In the genomic region with DNA sequence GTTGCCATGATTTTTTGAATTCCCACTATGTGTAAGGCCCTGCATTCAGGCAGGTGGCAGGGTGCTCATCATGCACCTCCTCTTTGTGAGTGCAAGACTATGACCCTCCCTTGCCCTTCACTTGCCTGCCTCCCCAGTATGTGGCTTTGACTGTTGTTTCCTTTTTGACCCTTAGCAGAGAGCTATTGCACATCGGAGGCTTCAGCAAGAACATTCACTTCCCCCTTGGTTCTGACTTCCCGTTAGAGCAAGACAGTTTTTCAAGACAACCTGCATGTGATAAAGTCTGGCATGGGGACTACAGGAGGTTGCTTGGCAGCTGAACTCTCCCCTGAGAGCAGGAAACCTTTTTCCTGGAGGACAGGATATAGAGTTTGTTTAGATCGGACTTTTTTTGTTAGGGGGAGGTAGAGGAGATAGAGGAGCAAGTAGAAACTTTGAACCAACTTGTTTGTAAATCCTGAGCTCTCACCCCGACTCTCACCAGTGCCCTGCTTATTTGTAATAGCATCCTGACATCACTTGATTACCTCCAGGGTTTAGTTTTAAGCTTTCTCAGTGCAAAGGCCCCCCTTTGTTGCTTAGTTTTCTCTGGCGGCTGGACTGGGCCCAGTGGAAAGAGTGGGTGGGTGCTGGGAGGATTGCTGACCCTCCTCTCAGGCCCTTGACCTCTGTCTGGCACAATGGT, we compare ENCODE assay signal across 10 cellular contexts. TPM values are rescaled to one million over a fixed set of nuclear protein-coding genes. Genes with fewer than 3 reads are reported as not detected.
A peak's percentile ranks its signal among the peaks of the same experiment; 100 is the strongest.
DNase-seq lines count a peak whose midpoint lies in the region; ATAC-seq, FAIRE-seq and TF ChIP-seq lines count a peak whose summit lies in the region.
"Had no signal": no experiment of that assay in that cellular context is flagged by ENCODE, and none has a peak within 500 bp of the region (broad histone marks: within the 10 kb centered on the region; RNA-seq: fewer than 3 reads in every experiment).

No MANE protein-coding gene starts in this region.

- peak overlapping the region; percentile 13 to 83 (median 58) for H3K4me3 Mint-ChIP-seq in IgD-negative memory B cell
- H3K4me3 Mint-ChIP-seq in activated naive CD8-positive, alpha-beta T cell treated with anti-CD3 and anti-CD28 coated beads, Interleukin-2, amount 10 ng/mL, durations not matched to agents 7 days and 5 days: peak overlapping the region; percentile 13
- H3K4me3 Mint-ChIP-seq in naive thymus-derived CD4-positive, alpha-beta T cell: peak overlapping the region in 1 of 10 donors; percentile 15

- POLR2A ChIA-PET in activated naive CD8-positive, alpha-beta T cell treated with anti-CD3 and anti-CD28 coated beads, Interleukin-2, amount 10 ng/mL, durations not matched to agents 7 days and 5 days (lab: Charles Lee): interaction anchor here (0.6 to 1.8 kb wide), 3 partner anchors 32 to 44 kb away, joined by 3 to 5 read pairs (median 4); partner anchors contain the start of gene MAP3K3
- POLR2A ChIA-PET in naive thymus-derived CD4-positive, alpha-beta T cell (lab: Charles Lee): interaction anchor here (0.6 to 1.3 kb wide), 4 partner anchors 10 to 730 kb away, joined by 3 to 4 read pairs (median 4); no protein-coding TSS in a partner anchor

- DNase-seq in GM12892 (ENCODE audit: insufficient read length): no peak
- no peak for DNase-seq in activated naive CD8-positive, alpha-beta T cell treated with anti-CD3 and anti-CD28 coated beads, Interleukin-2, amount 10 ng/mL, durations not matched to agents 7 days and 5 days
- DNase-seq in naive thymus-derived CD4-positive, alpha-beta T cell: no peak
- DNase-seq in iPS-NIHi11 (ENCODE audit: low spot score): no peak
- DNase-seq in NCI-H2171 (lab: John Stamatoyannopoulos, UW): no peak
- no peak for DNase-seq in stimulated activated CD4-positive, alpha-beta T cell treated with anti-CD3 and anti-CD28 coated beads, Interleukin-2, amount 100 ng/mL, for 48 hours
- DNase-seq: DND-41, occipital lobe had no signal

- FAIRE-seq in GM12892 (lab: Jason Lieb, UNC): peak; percentile 67

- intact Hi-C loops in naive thymus-derived CD4-positive, alpha-beta T cell (cut with micrococcal nuclease): no loop called here

- CTCF ChIA-PET in naive thymus-derived CD4-positive, alpha-beta T cell (lab: Charles Lee): no interaction called here

- TF ChIP-seq POLR2A in GM12892 (IDR thresholded peaks at IDR 0.05; ENCODE audit: low read depth, low read length): no peak

- H3K27me3 ChIP-seq in naive thymus-derived CD4-positive, alpha-beta T cell (ENCODE audit: control insufficient read depth in 2 of 2, insufficient read depth in 2 of 2, low read length in 2 of 2): no peaks in the 10 kb centered on the region

- H3K27ac Mint-ChIP-seq in IgD-negative memory B cell: peak overlapping the region in 2 of 3 donors; percentile 39 to 95
- peak overlapping the region; percentile 75 for H3K27ac Mint-ChIP-seq in activated naive CD8-positive, alpha-beta T cell treated with anti-CD3 and anti-CD28 coated beads, Interleukin-2, amount 10 ng/mL, durations not matched to agents 7 days and 5 days
- peak overlapping the region in 6 of 9 donors; percentile 2 to 86 (median 72) for H3K27ac Mint-ChIP-seq in naive thymus-derived CD4-positive, alpha-beta T cell

- no peak overlapping the region for H3K4me3 ChIP-seq in naive thymus-derived CD4-positive, alpha-beta T cell (ENCODE audit: low read length)

- peak; percentile 46 for ATAC-seq in activated naive CD8-positive, alpha-beta T cell treated with anti-CD3 and anti-CD28 coated beads, Interleukin-2, amount 10 ng/mL, durations not matched to agents 7 days and 5 days (ENCODE audit: low read depth)
- ATAC-seq in naive thymus-derived CD4-positive, alpha-beta T cell: peak; percentile 82
- ATAC-seq in HG03196 (IDR thresholded peaks at IDR 0.05; ENCODE audit: unreplicated experiment): no peak

- no peaks in the 10 kb centered on the region for H3K9me3 ChIP-seq in naive thymus-derived CD4-positive, alpha-beta T cell (ENCODE audit: control insufficient read depth in 2 of 3, low read length in 3 of 3)

- peaks cover 0 to 67% (median 0%) of the 10 kb centered on the region in 3 experiments for H3K36me3 ChIP-seq in naive thymus-derived CD4-positive, alpha-beta T cell (ENCODE audit: control insufficient read depth in 2 of 3, insufficient read depth in 3 of 3, low read length in 3 of 3)

- no peaks in the 10 kb centered on the region for H3K27me3 Mint-ChIP-seq in IgD-negative memory B cell
- H3K27me3 Mint-ChIP-seq in activated naive CD8-positive, alpha-beta T cell treated with anti-CD3 and anti-CD28 coated beads, Interleukin-2, amount 10 ng/mL, durations not matched to agents 7 days and 5 days: no peaks in the 10 kb centered on the region
- H3K27me3 Mint-ChIP-seq in naive thymus-derived CD4-positive, alpha-beta T cell: no peaks in the 10 kb centered on the region

- H3K27ac ChIP-seq in naive thymus-derived CD4-positive, alpha-beta T cell (ENCODE audit: low read depth, low read length): no peak overlapping the region

- H3K36me3 Mint-ChIP-seq in IgD-negative memory B cell: peaks cover 11% of the 10 kb centered on the region
- H3K36me3 Mint-ChIP-seq in activated naive CD8-positive, alpha-beta T cell treated with anti-CD3 and anti-CD28 coated beads, Interleukin-2, amount 10 ng/mL, durations not matched to agents 7 days and 5 days: peaks cover 26% of the 10 kb centered on the region
- peaks cover 9 to 49% (median 33%) of the 10 kb centered on the region in 5 donors for H3K36me3 Mint-ChIP-seq in naive thymus-derived CD4-positive, alpha-beta T cell

- H3K4me1 Mint-ChIP-seq in IgD-negative memory B cell: peaks cover 21 to 34% (median 32%) of the 10 kb centered on the region in 3 donors
- peaks cover 25% of the 10 kb centered on the region for H3K4me1 Mint-ChIP-seq in activated naive CD8-positive, alpha-beta T cell treated with anti-CD3 and anti-CD28 coated beads, Interleukin-2, amount 10 ng/mL, durations not matched to agents 7 days and 5 days
- peaks cover 12 to 26% (median 21%) of the 10 kb centered on the region in 7 donors for H3K4me1 Mint-ChIP-seq in naive thymus-derived CD4-positive, alpha-beta T cell

- no peaks in the 10 kb centered on the region for H3K9me3 Mint-ChIP-seq in IgD-negative memory B cell
- no peaks in the 10 kb centered on the region for H3K9me3 Mint-ChIP-seq in activated naive CD8-positive, alpha-beta T cell treated with anti-CD3 and anti-CD28 coated beads, Interleukin-2, amount 10 ng/mL, durations not matched to agents 7 days and 5 days
- peaks cover 0 to 3% (median 0%) of the 10 kb centered on the region in 11 donors for H3K9me3 Mint-ChIP-seq in naive thymus-derived CD4-positive, alpha-beta T cell

- no peaks in the 10 kb centered on the region for H3K4me1 ChIP-seq in naive thymus-derived CD4-positive, alpha-beta T cell (ENCODE audit: control insufficient read depth in 2 of 2, insufficient read depth in 2 of 2, low read length in 2 of 2)

RNA-seq across cellular contexts. Expression of gene LIMD2, which starts 34.3 kb away (rescaled TPM):
- polyA plus RNA-seq in GM12892 (2012; ENCODE audit: missing spikeins): 79.9 TPM
- 845 TPM for polyA plus RNA-seq in IgD-negative memory B cell
- 100 to 1,000 TPM; 452 to 453 TPM for total RNA-seq in activated naive CD8-positive, alpha-beta T cell treated with anti-CD3 and anti-CD28 coated beads, Interleukin-2, amount 10 ng/mL, durations not matched to agents 7 days and 5 days
- 100 to 1,000 TPM; 575 to 937 (median 595) TPM for total RNA-seq in naive thymus-derived CD4-positive, alpha-beta T cell
- 100 to 1,000 TPM; 542 to 792 TPM for polyA plus RNA-seq in naive thymus-derived CD4-positive, alpha-beta T cell

RNA-seq across cellular contexts. Expression of gene MAP3K3, which starts 43.5 kb away (rescaled TPM):
- polyA plus RNA-seq in GM12892 (2012; ENCODE audit: missing spikeins): 11.3 TPM
- polyA plus RNA-seq in IgD-negative memory B cell: 22.5 TPM
- 10 to 100 TPM; 49.0 to 51.2 TPM for total RNA-seq in activated naive CD8-positive, alpha-beta T cell treated with anti-CD3 and anti-CD28 coated beads, Interleukin-2, amount 10 ng/mL, durations not matched to agents 7 days and 5 days
- 100 to 1,000 TPM in 1 of 5 experiments, 10 to 100 TPM in 4; 37.5 to 105 (median 85.5) TPM for total RNA-seq in naive thymus-derived CD4-positive, alpha-beta T cell
- 10 to 100 TPM; 29.4 to 45.2 TPM for polyA plus RNA-seq in naive thymus-derived CD4-positive, alpha-beta T cell
